ENCODE assay signal across 8 cellular contexts in the genomic region with DNA sequence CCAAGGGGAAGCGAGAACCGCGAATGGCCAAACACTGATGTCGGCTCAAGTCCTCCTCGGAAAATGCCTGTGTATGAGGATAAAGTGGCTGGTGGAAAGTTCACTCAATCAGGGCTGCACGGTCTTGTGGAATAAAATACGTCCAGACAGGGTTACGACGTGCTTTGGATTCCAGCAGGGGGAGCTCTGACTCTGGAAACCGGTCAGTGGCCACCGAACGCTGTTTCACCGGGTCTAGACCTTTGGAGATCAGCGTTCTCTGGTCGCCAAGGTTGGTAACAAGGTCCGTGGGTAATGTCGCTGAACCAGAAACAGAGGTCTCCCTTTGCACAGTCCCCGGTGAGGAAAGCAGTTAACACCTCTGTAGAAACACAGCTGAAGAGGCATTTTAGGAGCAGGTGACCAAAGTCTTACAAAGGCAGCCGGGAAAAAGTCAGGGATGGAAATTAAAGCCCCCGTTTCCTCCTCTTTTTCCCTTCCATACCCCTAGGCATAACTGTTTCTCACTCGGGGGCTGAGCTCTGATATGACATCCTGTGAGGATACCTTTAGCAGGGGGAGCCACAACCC. TPM values are rescaled to one million over a fixed set of nuclear protein-coding genes. Genes with fewer than 3 reads are reported as not detected.
DNase-seq lines count a peak whose midpoint lies in the region; ATAC-seq and TF ChIP-seq lines count a peak whose summit lies in the region.

No MANE protein-coding gene starts in this region.

- H3K4me3 ChIP-seq in KMS-11 (IDR thresholded peaks at IDR 0.05; ENCODE audit: insufficient read depth, low read depth, low read length) (no peak overlapping the region), Peyer's patch (peak overlapping the region in 1 of 4 donors; percentile 37), neural progenitor cell (peak overlapping the region; percentile 45), stomach (peak overlapping the region in 2 of 4 donors; percentile 3 to 4)

- intact Hi-C loops in stomach (cut with DNase I; ENCODE audit: low total_unique reads): no loop called here

- H2AFZ ChIP-seq in KMS-11 (ENCODE audit: low read depth) (peak overlapping the region; percentile 44; the same call in 1 of the 2 replicates), neural progenitor cell (replicated peaks) (peak overlapping the region; percentile 82)

- H3K27me3 ChIP-seq in KMS-11 (ENCODE audit: insufficient read depth, low read depth) (no peaks in the 10 kb centered on the region; the same call in 1 of the 2 replicates), Peyer's patch (no peaks in the 10 kb centered on the region), neural progenitor cell (peaks cover 42% of the 10 kb centered on the region), stomach (peaks cover 5 to 79% (median 10%) of the 10 kb centered on the region in 3 donors)

- ATAC-seq in GM19043 (IDR thresholded peaks at IDR 0.05; ENCODE audit: low read depth, unreplicated experiment): peak; percentile 55
- ATAC-seq in activated T-cell treated with anti-CD3 and anti-CD28 coated beads, Interleukin-2, amount 50 U/mL, for 72 hours (replicated peaks in 1 of 2): peak; percentile 91 to 96

- H4K20me1 ChIP-seq in KMS-11 (ENCODE audit: insufficient read depth) (no peaks in the 10 kb centered on the region), neural progenitor cell (ENCODE audit: low read depth) (no peaks in the 10 kb centered on the region)

- TF ChIP-seq CTCF in KMS-11 (conservative IDR thresholded peaks at IDR 0.05; ENCODE audit: low read depth, low read length) (peak; percentile 96), Peyer's patch (IDR thresholded peaks at IDR 0.05) (peak; percentile 56 to 89 (median 85)), neural progenitor cell (IDR thresholded peaks at IDR 0.05) (peak; percentile 94), stomach (IDR thresholded peaks at IDR 0.05) (peak in 5 of 7 experiments; percentile 55 to 86 (median 69))

- no peak for TF ChIP-seq POLR2A in Peyer's patch (IDR thresholded peaks at IDR 0.05)
- no peak for TF ChIP-seq POLR2A in stomach (IDR thresholded peaks at IDR 0.05)

- 5 to 7% (median 5%) methylated on average over 21 of the region's 21 CpGs for WGBS in stomach, 5 donors

- H3K4me3 Mint-ChIP-seq in activated T-cell treated with anti-CD3 and anti-CD28 coated beads, Interleukin-2, amount 50 U/mL, for 72 hours: peak overlapping the region in 1 of 2 donors; percentile 48
- H3K4me3 Mint-ChIP-seq in neural progenitor cell: peak overlapping the region; percentile 71

- H3K36me3 ChIP-seq in KMS-11 (ENCODE audit: insufficient read depth): no peaks in the 10 kb centered on the region
- H3K36me3 ChIP-seq in Peyer's patch: no peaks in the 10 kb centered on the region
- no peaks in the 10 kb centered on the region for H3K36me3 ChIP-seq in neural progenitor cell
- H3K36me3 ChIP-seq in stomach: no peaks in the 10 kb centered on the region

- peak; percentile 87 for DNase-seq in AG08395 (ENCODE audit: low spot score)
- peak; percentile 54 to 89 (median 76) for DNase-seq in Peyer's patch
- peak; percentile 77 to 81 for DNase-seq in activated T-cell treated with anti-CD3 and anti-CD28 coated beads, Interleukin-2, amount 50 U/mL, for 72 hours
- DNase-seq in fibroblast of the conjunctiva (ENCODE audit: low read depth): peak; percentile 80
- DNase-seq in neural progenitor cell (ENCODE audit: low spot score): peak; percentile 92
- DNase-seq in stomach: peak; percentile 82

- no peaks in the 10 kb centered on the region for H3F3A ChIP-seq in neural progenitor cell (ENCODE audit: low read depth)

- peaks cover 10% of the 10 kb centered on the region for H3K4me1 Mint-ChIP-seq in activated T-cell treated with anti-CD3 and anti-CD28 coated beads, Interleukin-2, amount 50 U/mL, for 72 hours (ENCODE audit: low read depth)
- H3K4me1 Mint-ChIP-seq in neural progenitor cell: peaks cover 16% of the 10 kb centered on the region

- TF ChIP-seq EP300 in stomach (IDR thresholded peaks at IDR 0.05): no peak

- H3K4me2 ChIP-seq in KMS-11 (peak overlapping the region; percentile 62; the same call in 1 of the 2 replicates), neural progenitor cell (peak overlapping the region; percentile 86)

- H3K27ac ChIP-seq in KMS-11: no peak overlapping the region
- H3K27ac ChIP-seq in Peyer's patch: no peak overlapping the region
- no peak overlapping the region for H3K27ac ChIP-seq in neural progenitor cell
- no peak overlapping the region for H3K27ac ChIP-seq in stomach

- H3K9ac ChIP-seq in KMS-11 (no peak overlapping the region), neural progenitor cell (no peak overlapping the region)

- H3K9me3 ChIP-seq in Peyer's patch (no peaks in the 10 kb centered on the region), neural progenitor cell (ENCODE audit: low read depth) (no peaks in the 10 kb centered on the region), stomach (no peaks in the 10 kb centered on the region)

- H3K36me3 Mint-ChIP-seq in activated T-cell treated with anti-CD3 and anti-CD28 coated beads, Interleukin-2, amount 50 U/mL, for 72 hours (ENCODE audit: insufficient read depth in 2 of 2): no peaks in the 10 kb centered on the region
- no peaks in the 10 kb centered on the region for H3K36me3 Mint-ChIP-seq in neural progenitor cell

- H3K79me2 ChIP-seq in KMS-11 (ENCODE audit: insufficient read depth, low read depth) (no peaks in the 10 kb centered on the region), neural progenitor cell (ENCODE audit: low read depth) (no peaks in the 10 kb centered on the region)

- no peak overlapping the region for H3K27ac Mint-ChIP-seq in activated T-cell treated with anti-CD3 and anti-CD28 coated beads, Interleukin-2, amount 50 U/mL, for 72 hours
- peak overlapping the region; percentile 25 for H3K27ac Mint-ChIP-seq in neural progenitor cell

- no peaks in the 10 kb centered on the region for H3K9me3 Mint-ChIP-seq in activated T-cell treated with anti-CD3 and anti-CD28 coated beads, Interleukin-2, amount 50 U/mL, for 72 hours
- no peaks in the 10 kb centered on the region for H3K9me3 Mint-ChIP-seq in neural progenitor cell

- H3K27me3 Mint-ChIP-seq in activated T-cell treated with anti-CD3 and anti-CD28 coated beads, Interleukin-2, amount 50 U/mL, for 72 hours (ENCODE audit: low read depth): peaks cover 67% of the 10 kb centered on the region
- H3K27me3 Mint-ChIP-seq in neural progenitor cell (ENCODE audit: insufficient read depth, low read depth): peaks cover 7% of the 10 kb centered on the region

- H3K4me1 ChIP-seq in KMS-11 (ENCODE audit: low read depth, poor library complexity, severe bottlenecking) (peaks cover 3% of the 10 kb centered on the region), Peyer's patch (peaks cover 0 to 6% (median 0%) of the 10 kb centered on the region in 4 donors), neural progenitor cell (peaks cover 15% of the 10 kb centered on the region), stomach (peaks cover 4 to 15% (median 11%) of the 10 kb centered on the region in 4 donors)

RNA-seq across cellular contexts. Expression of a gene that starts 47.8 kb away (rescaled TPM):
- total RNA-seq in Peyer's patch (100 to 1,000 TPM in 1 of 4 donors, 10 to 100 TPM in 3; 18.4 to 152 (median 46.1) TPM), neural progenitor cell (ENCODE audit: low replicate concordance) (31.4 and 36.8 TPM in 2 replicates), stomach (10 to 100 TPM in 2 of 5 donors, 1 to 10 TPM in 3; 1.3 to 41.1 (median 8.7) TPM)
- total RNA-seq in activated T-cell treated with anti-CD3 and anti-CD28 coated beads, Interleukin-2, amount 50 U/mL, for 72 hours: 10 to 100 TPM; 72.8 to 87.2 TPM
- 10 to 100 TPM in 1 of 3 donors, 1 to 10 TPM in 1, under 1 TPM in 1; 0.61 to 13.0 (median 1.9) TPM for polyA plus RNA-seq in stomach
